Comparison of ENCODE assay signal across 1 cellular context in the genomic region with DNA sequence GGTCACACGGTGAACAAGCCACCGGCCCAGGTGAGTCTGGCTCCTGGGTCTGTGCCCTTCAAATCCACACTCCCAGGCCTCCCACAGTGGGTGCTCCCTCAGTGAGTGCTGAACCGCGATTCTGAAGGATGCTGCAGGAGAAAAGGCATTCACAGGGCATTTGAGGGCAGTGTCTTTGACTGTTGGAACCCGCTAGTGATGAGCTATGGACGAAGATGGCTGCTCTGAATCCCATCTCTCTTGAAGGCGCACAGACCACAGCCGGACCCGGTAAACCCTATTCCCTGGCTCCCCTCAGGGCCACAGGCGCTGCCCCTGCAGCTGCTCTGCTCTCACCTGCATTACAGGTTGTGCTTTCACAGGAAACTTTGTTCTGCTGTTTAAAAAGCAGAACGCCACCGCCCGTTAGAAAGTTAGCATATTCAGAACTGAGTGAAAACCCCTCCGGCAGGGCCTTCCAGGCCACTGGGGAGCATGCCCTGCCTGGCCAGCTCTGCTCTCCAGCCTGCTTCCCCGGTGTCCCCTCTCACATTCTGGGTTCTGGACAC.
TF ChIP-seq lines count a peak whose summit lies in the region.

No MANE protein-coding gene starts in this region.

TF ChIP-seq in GM12878, 131 proteins besides CTCF, POLR2A, EP300 and RAD21:
- TF ChIP-seq ZNF274 (IDR thresholded peaks at IDR 0.05; ENCODE audit: insufficient read depth, insufficient read length) (no peak), POU2F2 (IDR thresholded peaks at IDR 0.05; ENCODE audit: borderline replicate concordance, low read depth, low read length) (no peak), SP1 (IDR thresholded peaks at IDR 0.05; ENCODE audit: low read depth, low read length) (no peak), TBL1XR1 (IDR thresholded peaks at IDR 0.05; ENCODE audit: low read depth, low read length) (no peak), SMAD1 (IDR thresholded peaks at IDR 0.05; ENCODE audit: low read depth, partially characterized antibody) (no peak)
- TF ChIP-seq, protein P1, sequence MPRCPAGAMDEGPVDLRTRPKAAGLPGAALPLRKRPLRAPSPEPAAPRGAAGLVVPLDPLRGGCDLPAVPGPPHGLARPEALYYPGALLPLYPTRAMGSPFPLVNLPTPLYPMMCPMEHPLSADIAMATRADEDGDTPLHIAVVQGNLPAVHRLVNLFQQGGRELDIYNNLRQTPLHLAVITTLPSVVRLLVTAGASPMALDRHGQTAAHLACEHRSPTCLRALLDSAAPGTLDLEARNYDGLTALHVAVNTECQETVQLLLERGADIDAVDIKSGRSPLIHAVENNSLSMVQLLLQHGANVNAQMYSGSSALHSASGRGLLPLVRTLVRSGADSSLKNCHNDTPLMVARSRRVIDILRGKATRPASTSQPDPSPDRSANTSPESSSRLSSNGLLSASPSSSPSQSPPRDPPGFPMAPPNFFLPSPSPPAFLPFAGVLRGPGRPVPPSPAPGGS (IDR thresholded peaks at IDR 0.05; ENCODE audit: borderline replicate concordance, insufficient read depth, low read depth, low read length, poor library complexity, severe bottlenecking): no peak
- TF ChIP-seq, protein P2, sequence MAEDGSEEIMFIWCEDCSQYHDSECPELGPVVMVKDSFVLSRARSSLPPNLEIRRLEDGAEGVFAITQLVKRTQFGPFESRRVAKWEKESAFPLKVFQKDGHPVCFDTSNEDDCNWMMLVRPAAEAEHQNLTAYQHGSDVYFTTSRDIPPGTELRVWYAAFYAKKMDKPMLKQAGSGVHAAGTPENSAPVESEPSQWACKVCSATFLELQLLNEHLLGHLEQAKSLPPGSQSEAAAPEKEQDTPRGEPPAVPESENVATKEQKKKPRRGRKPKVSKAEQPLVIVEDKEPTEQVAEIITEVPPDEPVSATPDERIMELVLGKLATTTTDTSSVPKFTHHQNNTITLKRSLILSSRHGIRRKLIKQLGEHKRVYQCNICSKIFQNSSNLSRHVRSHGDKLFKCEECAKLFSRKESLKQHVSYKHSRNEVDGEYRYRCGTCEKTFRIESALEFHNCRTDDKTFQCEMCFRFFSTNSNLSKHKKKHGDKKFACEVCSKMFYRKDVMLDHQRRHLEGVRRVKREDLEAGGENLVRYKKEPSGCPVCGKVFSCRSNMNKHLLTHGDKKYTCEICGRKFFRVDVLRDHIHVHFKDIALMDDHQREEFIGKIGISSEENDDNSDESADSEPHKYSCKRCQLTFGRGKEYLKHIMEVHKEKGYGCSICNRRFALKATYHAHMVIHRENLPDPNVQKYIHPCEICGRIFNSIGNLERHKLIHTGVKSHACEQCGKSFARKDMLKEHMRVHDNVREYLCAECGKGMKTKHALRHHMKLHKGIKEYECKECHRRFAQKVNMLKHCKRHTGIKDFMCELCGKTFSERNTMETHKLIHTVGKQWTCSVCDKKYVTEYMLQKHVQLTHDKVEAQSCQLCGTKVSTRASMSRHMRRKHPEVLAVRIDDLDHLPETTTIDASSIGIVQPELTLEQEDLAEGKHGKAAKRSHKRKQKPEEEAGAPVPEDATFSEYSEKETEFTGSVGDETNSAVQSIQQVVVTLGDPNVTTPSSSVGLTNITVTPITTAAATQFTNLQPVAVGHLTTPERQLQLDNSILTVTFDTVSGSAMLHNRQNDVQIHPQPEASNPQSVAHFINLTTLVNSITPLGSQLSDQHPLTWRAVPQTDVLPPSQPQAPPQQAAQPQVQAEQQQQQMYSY (CRISPR knock-in tag; IDR thresholded peaks at IDR 0.05): no peak
